31 cellular contexts compared by ENCODE assay signal in the genomic region with DNA sequence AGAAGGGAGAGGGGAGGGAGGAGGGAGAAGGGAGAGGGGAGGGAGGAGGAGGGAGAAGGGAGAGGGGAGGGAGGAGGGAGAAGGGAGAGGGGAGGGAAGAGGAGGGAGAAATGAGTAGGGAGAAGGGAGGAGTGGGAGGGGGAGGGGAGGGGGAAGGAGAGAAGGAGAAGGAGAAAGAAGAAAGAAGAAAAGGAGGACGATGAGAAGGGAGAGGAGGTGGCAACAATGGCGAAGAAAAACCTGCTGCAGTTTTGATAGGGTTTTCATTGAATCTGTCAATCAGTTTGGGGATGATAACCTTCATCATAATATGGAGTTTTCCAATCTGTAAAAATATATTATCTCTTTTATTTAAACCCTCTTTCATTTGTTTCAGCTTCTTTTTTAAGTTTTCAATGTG.
"Had no signal": no experiment of that assay in that cellular context is flagged by ENCODE, and none has a peak within 500 bp of the region (broad histone marks: within the 10 kb centered on the region; RNA-seq: fewer than 3 reads in every experiment).

No MANE protein-coding gene starts in this region.

- H3K27me3 ChIP-seq: neutrophil, ovary, spleen, thyroid gland, tibial nerve, upper lobe of left lung, vagina had no signal

- H3K27ac Mint-ChIP-seq: naive thymus-derived CD8-positive, alpha-beta T cell; natural killer cell treated with Interleukin-12 subunit alpha and Interleukin-12 subunit beta and Interleukin-15 and Interleukin-18, amount 100 ng/mL, for 72 hours; nephron progenitor cell; progenitor cell of endocrine pancreas; stimulated activated memory B cell treated with anti-CD40 and anti-IgM and Interleukin-4, amounts not matched to agents 10 μg/mL and 1 μg/mL and 100 μg/mL, for 72 hours; stimulated activated naive CD8-positive, alpha-beta T cell treated with anti-CD3 and anti-CD28 coated beads, Interleukin-15, amount 100 ng/mL, for 72 hours had no signal

- H3K9ac ChIP-seq: parathyroid adenoma had no signal

- DNase-seq: naive thymus-derived CD8-positive, alpha-beta T cell; nephron progenitor cell; nucleus accumbens; ovary; posterior cingulate gyrus; psoas muscle; right cardiac atrium; spleen; stimulated activated CD4-positive, alpha-beta T cell treated with anti-CD3 and anti-CD28 coated beads, Interleukin-12 subunit alpha, Interleukin-12 subunit beta, amount 100 ng/mL, for 4 hours; stimulated activated CD4-positive, alpha-beta T cell treated with anti-CD3 and anti-CD28 coated beads, Interleukin-1b, Interleukin-23, amount 100 ng/mL, for 48 hours; stimulated activated CD4-positive, alpha-beta T cell treated with anti-CD3 and anti-CD28 coated beads, Interleukin-4, amount 100 ng/mL, for 1 hour; stimulated activated CD4-positive, alpha-beta T cell treated with anti-CD3 and anti-CD28 coated beads, Interleukin-4, amount 100 ng/mL, for 4 hours; stimulated activated CD8-positive, alpha-beta memory T cell treated with anti-CD3 and anti-CD28 coated beads, Interleukin-4, amount 100 ng/mL, for 48 hours; stimulated activated naive CD4-positive, alpha-beta T cell; stimulated activated naive CD8-positive, alpha-beta T cell treated with anti-CD3 and anti-CD28 coated beads, Interleukin-15, amount 100 ng/mL, for 72 hours; stimulated activated naive CD8-positive, alpha-beta T cell treated with anti-CD3 and anti-CD28 coated beads, Interleukin-15, Interleukin-2, amounts not matched to agents 100 U/mL and 50 U/mL, for 24 hours; thyroid gland; trophoblast cell; upper lobe of left lung had no signal

- H3K4me3 ChIP-seq: ovary, psoas muscle, skin epidermis, smooth muscle cell, spleen, thoracic aorta, thyroid gland, tibial nerve, upper lobe of left lung, vagina had no signal

- H3K79me2 ChIP-seq: parathyroid adenoma had no signal

- H3K9me3 Mint-ChIP-seq: nephron progenitor cell had no signal

- H2AFZ ChIP-seq: parathyroid adenoma had no signal

- H3K9me3 ChIP-seq: ovary, psoas muscle, thyroid gland, tibial nerve, upper lobe of left lung, vagina had no signal

- H3K36me3 ChIP-seq: neutrophil, ovary, spleen, thoracic aorta, thyroid gland, tibial nerve, upper lobe of left lung, vagina had no signal

- H3K4me1 ChIP-seq: parathyroid adenoma, psoas muscle, spleen, thyroid gland, tibial nerve, upper lobe of left lung, vagina had no signal

- H3K27me3 Mint-ChIP-seq: naive thymus-derived CD8-positive, alpha-beta T cell; natural killer cell treated with Interleukin-12 subunit alpha and Interleukin-12 subunit beta and Interleukin-15 and Interleukin-18, amount 100 ng/mL, for 72 hours; progenitor cell of endocrine pancreas; stimulated activated memory B cell treated with anti-CD40 and anti-IgM and Interleukin-4, amounts not matched to agents 10 μg/mL and 1 μg/mL and 100 μg/mL, for 72 hours; stimulated activated naive CD8-positive, alpha-beta T cell treated with anti-CD3 and anti-CD28 coated beads, Interleukin-15, amount 100 ng/mL, for 72 hours had no signal

- ATAC-seq: naive thymus-derived CD8-positive, alpha-beta T cell; natural killer cell treated with Interleukin-12 subunit alpha and Interleukin-12 subunit beta and Interleukin-15 and Interleukin-18, amount 100 ng/mL, for 72 hours; psoas muscle; right cardiac atrium; sciatic nerve; stimulated activated memory B cell treated with anti-CD40 and anti-IgM and Interleukin-4, amounts not matched to agents 10 μg/mL and 1 μg/mL and 100 μg/mL, for 72 hours; stimulated activated naive CD8-positive, alpha-beta T cell treated with anti-CD3 and anti-CD28 coated beads, Interleukin-15, amount 100 ng/mL, for 72 hours; stimulated activated naive CD8-positive, alpha-beta T cell treated with anti-CD3 and anti-CD28 coated beads, Interleukin-15, Interleukin-2, amounts not matched to agents 100 U/mL and 50 U/mL, for 24 hours had no signal

- H3K4me3 Mint-ChIP-seq: naive thymus-derived CD8-positive, alpha-beta T cell; natural killer cell treated with Interleukin-12 subunit alpha and Interleukin-12 subunit beta and Interleukin-15 and Interleukin-18, amount 100 ng/mL, for 72 hours; nephron progenitor cell; neural crest cell; stimulated activated memory B cell treated with anti-CD40 and anti-IgM and Interleukin-4, amounts not matched to agents 10 μg/mL and 1 μg/mL and 100 μg/mL, for 72 hours; stimulated activated naive CD8-positive, alpha-beta T cell treated with anti-CD3 and anti-CD28 coated beads, Interleukin-15, amount 100 ng/mL, for 72 hours had no signal

- H3K27ac ChIP-seq: neutrophil, ovary, parathyroid adenoma, psoas muscle, skin epidermis, spleen, thoracic aorta, thyroid gland, tibial nerve, upper lobe of left lung, vagina had no signal

- H3K4me1 Mint-ChIP-seq: naive thymus-derived CD8-positive, alpha-beta T cell; nephron progenitor cell; neural crest cell; stimulated activated memory B cell treated with anti-CD40 and anti-IgM and Interleukin-4, amounts not matched to agents 10 μg/mL and 1 μg/mL and 100 μg/mL, for 72 hours; stimulated activated naive CD8-positive, alpha-beta T cell treated with anti-CD3 and anti-CD28 coated beads, Interleukin-15, amount 100 ng/mL, for 72 hours had no signal

- H3K4me2 ChIP-seq: smooth muscle cell had no signal
